In genomic region chr15:64460206-64460736, GRCh38 we compare ENCODE assay signal across 7 cellular contexts.
A peak's percentile ranks its signal among the peaks of the same experiment; 100 is the strongest.
DNase-seq lines count a peak whose midpoint lies in the region; ATAC-seq lines count a peak whose summit lies in the region.

TSS of gene ZNF609 (plus strand) at chr15:64460578. CDS start at chr15:64499420, 38,842 bp downstream.

- DNase-seq in NCI-H510A (lab: John Stamatoyannopoulos, UW): peak; percentile 82
- peak; percentile 95 for DNase-seq in activated CD4-positive, alpha-beta T cell treated with anti-CD3 and anti-CD28 coated beads for 48 hours
- DNase-seq in kidney glomerular epithelial cell (lab: John Stamatoyannopoulos, UW): peak; percentile 73
- peak; percentile 93 for DNase-seq in stimulated activated CD4-positive, alpha-beta T cell treated with anti-CD3 and anti-CD28 coated beads, Interleukin-15, amount 100 ng/mL, for 24 hours

- peak within 1 kb of the TSS; percentile 78 for H3K27ac ChIP-seq in cingulate gyrus (ENCODE audit: low read depth, low read length)

- peak; percentile 64 for ATAC-seq in GM18502 (IDR thresholded peaks at IDR 0.05; ENCODE audit: poor library complexity, unreplicated experiment)
- ATAC-seq in HG03175 (IDR thresholded peaks at IDR 0.05; ENCODE audit: unreplicated experiment): peak; percentile 58

Comparison
In these comparisons a context has a peak if more than half of its experiments do, and no peak if none do; other contexts are left out.
1. Peak in every context shown above with its lines: DNase-seq, ATAC-seq and H3K27ac ChIP-seq.